In the genomic region with DNA sequence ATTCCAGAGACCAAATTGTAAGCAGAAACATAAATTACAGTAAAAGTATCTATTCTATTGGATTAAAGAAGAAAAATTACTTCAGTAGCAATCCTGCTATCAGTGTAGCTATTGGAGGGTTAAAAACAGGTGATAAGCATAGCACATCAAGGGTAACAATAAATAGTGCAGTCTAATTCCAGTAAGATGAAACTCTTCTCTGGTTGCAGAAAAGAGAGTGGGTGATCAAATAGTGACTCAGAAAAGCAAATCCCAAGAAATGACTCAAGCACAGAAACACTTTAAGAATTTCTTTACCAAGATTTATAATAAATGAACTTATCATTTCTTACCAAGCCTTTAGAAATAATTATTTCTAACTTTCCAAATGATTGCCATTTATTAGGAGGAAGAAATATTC, we compare ENCODE assay signal across 1 cellular context.
TF ChIP-seq lines count a peak whose summit lies in the region.

No MANE protein-coding gene starts in this region.

TF ChIP-seq in IMR-90, 13 proteins besides CTCF, POLR2A, EP300 and RAD21:
- TF ChIP-seq FOS (IDR thresholded peaks at IDR 0.05; ENCODE audit: low read depth, low read length) (peak; percentile 71; the same call in 1 of the 2 replicates), NFE2L2 (IDR thresholded peaks at IDR 0.05; ENCODE audit: low read depth, low read length) (no peak), MAZ (IDR thresholded peaks at IDR 0.05; ENCODE audit: borderline replicate concordance, low read depth, low read length) (no peak), CEBPB (IDR thresholded peaks at IDR 0.05; ENCODE audit: low read depth, low read length) (peak; percentile 51; the same call in 1 of the 2 replicates)
